ENCODE assay signal across 12 cellular contexts in the genomic region with DNA sequence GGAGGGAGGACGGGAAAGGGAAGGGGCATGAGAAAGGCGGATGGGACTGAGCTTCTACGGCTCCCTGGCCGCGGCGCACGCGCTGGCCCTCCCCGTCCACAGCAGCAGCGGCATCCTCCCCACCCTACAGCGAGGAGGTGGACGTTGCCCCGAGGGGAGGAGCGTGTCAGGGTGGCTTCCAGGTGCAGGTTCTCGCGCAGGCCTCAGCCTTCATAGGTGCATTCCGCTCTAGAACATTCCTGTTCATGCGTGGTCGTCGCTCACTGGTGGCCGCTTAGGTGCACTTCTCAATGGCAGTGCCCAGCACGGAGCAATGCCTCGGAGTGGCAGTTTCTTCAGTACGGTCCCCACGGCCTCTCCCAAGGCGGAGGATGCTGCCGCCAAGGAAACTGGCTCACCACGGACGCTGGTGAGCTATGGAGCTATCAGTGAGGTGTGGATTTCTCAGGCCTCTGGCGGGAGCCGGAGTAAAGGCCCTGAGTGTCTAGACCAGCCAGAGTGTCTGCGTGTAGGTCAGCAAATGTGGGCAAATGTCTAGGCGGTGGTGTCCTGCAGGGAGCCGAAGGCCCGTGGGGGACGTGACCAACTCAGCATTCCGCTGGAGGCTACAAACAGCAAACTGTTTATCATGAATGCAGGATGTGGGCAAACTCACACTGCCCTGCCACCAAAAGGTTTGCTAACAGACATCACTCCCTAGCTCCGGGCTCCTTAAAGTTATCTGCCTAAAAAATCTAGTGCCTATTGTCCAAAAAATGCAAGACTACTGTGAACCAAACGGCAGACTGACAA. TPM values are rescaled to one million over a fixed set of nuclear protein-coding genes. Genes with fewer than 3 reads are reported as not detected.
A peak's percentile ranks its signal among the peaks of the same experiment; 100 is the strongest.
DNase-seq lines count a peak whose midpoint lies in the region; ATAC-seq and TF ChIP-seq lines count a peak whose summit lies in the region.
"Had no signal": no experiment of that assay in that cellular context is flagged by ENCODE, and none has a peak within 500 bp of the region (broad histone marks: within the 10 kb centered on the region; RNA-seq: fewer than 3 reads in every experiment).

No MANE protein-coding gene starts in this region.

- peak; percentile 42 for DNase-seq in PC-3
- no peak for DNase-seq in foreskin keratinocyte
- no peak for DNase-seq in naive thymus-derived CD4-positive, alpha-beta T cell
- DNase-seq in NCI-H2107 (lab: John Stamatoyannopoulos, UW), result no peak
- no peak for DNase-seq in RKO (ENCODE audit: low spot score)
- DNase-seq in stimulated activated effector memory CD8-positive, alpha-beta T cell treated with anti-CD3 and anti-CD28 coated beads, Interleukin-12 subunit alpha, Interleukin-12 subunit beta, amount 100 ng/mL, for 72 hours (ENCODE audit: low spot score in 2 of 2), result no peak
- DNase-seq: activated T-cell treated with anti-CD3 and anti-CD28 coated beads, Interleukin-2, amount 50 U/mL, for 24 hours; GOT3; NCI-H2029; stimulated activated CD4-positive, alpha-beta T cell treated with anti-CD3 and anti-CD28 coated beads, Interleukin-1b, Interleukin-23, amount 100 ng/mL, for 48 hours had no signal

- intact Hi-C loops in PC-3 (cut with micrococcal nuclease), result no loop called here
- intact Hi-C loops in naive thymus-derived CD4-positive, alpha-beta T cell (cut with micrococcal nuclease), result no loop called here

- H3K9me3 ChIP-seq in BLaER1 treated with 17β-estradiol and CSF1 and Interleukin-3, amounts not matched to agents 10 nM and 100 nM (replicated peaks in 1 of 11), result peaks cover 12 to 21% (median 14%) of the 10 kb centered on the region in 11 experiments; a peak in 21 of 22 replicates
- H3K9me3 ChIP-seq in PC-3 (ENCODE audit: low read length), result no peaks in the 10 kb centered on the region
- H3K9me3 ChIP-seq in naive thymus-derived CD4-positive, alpha-beta T cell (ENCODE audit: control insufficient read depth in 2 of 3, low read length in 3 of 3), result no peaks in the 10 kb centered on the region

- H3K4me1 ChIP-seq in BLaER1 treated with 17β-estradiol and CSF1 and Interleukin-3, amounts not matched to agents 10 nM and 100 nM, result peaks cover 33 to 58% (median 51%) of the 10 kb centered on the region in 10 experiments
- no peaks in the 10 kb centered on the region for H3K4me1 ChIP-seq in PC-3 (ENCODE audit: insufficient read depth, low read length)
- H3K4me1 ChIP-seq in foreskin keratinocyte, result no peaks in the 10 kb centered on the region
- H3K4me1 ChIP-seq in naive thymus-derived CD4-positive, alpha-beta T cell (ENCODE audit: control insufficient read depth in 2 of 2, insufficient read depth in 2 of 2, low read length in 2 of 2), result no peaks in the 10 kb centered on the region

- H4K20me1 ChIP-seq in BLaER1 treated with 17β-estradiol and CSF1 and Interleukin-3, amounts not matched to agents 10 nM and 100 nM, result peaks cover 0 to 3% (median 0%) of the 10 kb centered on the region in 11 experiments; a peak in 1 of 22 replicates
- no peaks in the 10 kb centered on the region for H4K20me1 ChIP-seq in PC-3 (ENCODE audit: low read length)

- peaks cover 0 to 34% (median 0%) of the 10 kb centered on the region in 11 experiments; a peak in 9 of 22 replicates for H3K27me3 ChIP-seq in BLaER1 treated with 17β-estradiol and CSF1 and Interleukin-3, amounts not matched to agents 10 nM and 100 nM
- H3K27me3 ChIP-seq in PC-3 (ENCODE audit: low read length) (peaks cover 13% of the 10 kb centered on the region), foreskin keratinocyte (peaks cover 27% of the 10 kb centered on the region)
- H3K27me3 ChIP-seq in naive thymus-derived CD4-positive, alpha-beta T cell (ENCODE audit: control insufficient read depth in 2 of 2, insufficient read depth in 2 of 2, low read length in 2 of 2), result peaks cover 0 to 5% of the 10 kb centered on the region in 2 donors

- peak overlapping the region; percentile 89 to 100 (median 97) for H3K4me2 ChIP-seq in BLaER1 treated with 17β-estradiol and CSF1 and Interleukin-3, amounts not matched to agents 10 nM and 100 nM
- no peak overlapping the region for H3K4me2 ChIP-seq in PC-3 (ENCODE audit: low read length)

- peak overlapping the region in 9 of 11 experiments; percentile 34 to 74 (median 60); a peak in 11 of 22 replicates for H3K9ac ChIP-seq in BLaER1 treated with 17β-estradiol and CSF1 and Interleukin-3, amounts not matched to agents 10 nM and 100 nM
- H3K9ac ChIP-seq in PC-3 (ENCODE audit: low read length), result no peak overlapping the region

- H3K27me3 Mint-ChIP-seq in naive thymus-derived CD4-positive, alpha-beta T cell, result peaks cover 54 to 78% (median 64%) of the 10 kb centered on the region in 5 donors

- no TSS peak for BruUV-seq in PC-3 (replicated peaks; lab: Mats Ljungman, UMichigan)

- ATAC-seq in PC-3 (no peak), foreskin keratinocyte (peak; percentile 7), GM18498 (IDR thresholded peaks at IDR 0.05; ENCODE audit: unreplicated experiment) (no peak)
- no peak for ATAC-seq in naive thymus-derived CD4-positive, alpha-beta T cell
- ATAC-seq in stimulated activated effector memory CD8-positive, alpha-beta T cell treated with anti-CD3 and anti-CD28 coated beads, Interleukin-12 subunit alpha, Interleukin-12 subunit beta, amount 100 ng/mL, for 72 hours, result no peak

- peaks cover 0 to 2% (median 0%) of the 10 kb centered on the region in 11 donors for H3K9me3 Mint-ChIP-seq in naive thymus-derived CD4-positive, alpha-beta T cell
- H3K9me3 Mint-ChIP-seq in stimulated activated effector memory CD8-positive, alpha-beta T cell treated with anti-CD3 and anti-CD28 coated beads, Interleukin-12 subunit alpha, Interleukin-12 subunit beta, amount 100 ng/mL, for 72 hours, result no peaks in the 10 kb centered on the region
- H3K9me3 Mint-ChIP-seq: activated T-cell treated with anti-CD3 and anti-CD28 coated beads, Interleukin-2, amount 50 U/mL, for 24 hours had no signal

- H3K36me3 Mint-ChIP-seq in naive thymus-derived CD4-positive, alpha-beta T cell, result no peaks in the 10 kb centered on the region
- no peaks in the 10 kb centered on the region for H3K36me3 Mint-ChIP-seq in stimulated activated effector memory CD8-positive, alpha-beta T cell treated with anti-CD3 and anti-CD28 coated beads, Interleukin-12 subunit alpha, Interleukin-12 subunit beta, amount 100 ng/mL, for 72 hours

- H3K36me3 ChIP-seq in BLaER1 treated with 17β-estradiol and CSF1 and Interleukin-3, amounts not matched to agents 10 nM and 100 nM, result peaks cover 0 to 3% (median 0%) of the 10 kb centered on the region in 11 experiments; a peak in 1 of 22 replicates
- H3K36me3 ChIP-seq in PC-3 (ENCODE audit: low read depth, low read length), result no peaks in the 10 kb centered on the region
- no peaks in the 10 kb centered on the region for H3K36me3 ChIP-seq in naive thymus-derived CD4-positive, alpha-beta T cell (ENCODE audit: control insufficient read depth in 2 of 3, insufficient read depth in 3 of 3, low read length in 3 of 3)

- H3F3A ChIP-seq in PC-3 (ENCODE audit: low read length, unreplicated experiment), result no peaks in the 10 kb centered on the region

- CTCF ChIA-PET in PC-3 (lab: Charles Lee), result no interaction called here
- CTCF ChIA-PET in naive thymus-derived CD4-positive, alpha-beta T cell (lab: Charles Lee), result interaction anchor here (1.1 kb wide), 1 partner anchor 11 kb away, joined by 3 read pairs; no protein-coding TSS in a partner anchor

- no peaks in the 10 kb centered on the region for H3K79me2 ChIP-seq in PC-3 (ENCODE audit: low read length)

- H3K4me1 Mint-ChIP-seq in naive thymus-derived CD4-positive, alpha-beta T cell, result peaks cover 6 to 22% (median 14%) of the 10 kb centered on the region in 7 donors
- no peaks in the 10 kb centered on the region for H3K4me1 Mint-ChIP-seq in stimulated activated effector memory CD8-positive, alpha-beta T cell treated with anti-CD3 and anti-CD28 coated beads, Interleukin-12 subunit alpha, Interleukin-12 subunit beta, amount 100 ng/mL, for 72 hours

- no peak overlapping the region for H2AFZ ChIP-seq in PC-3 (ENCODE audit: low read length)

- no peak overlapping the region for H3K27ac Mint-ChIP-seq in naive thymus-derived CD4-positive, alpha-beta T cell
- H3K27ac Mint-ChIP-seq in stimulated activated effector memory CD8-positive, alpha-beta T cell treated with anti-CD3 and anti-CD28 coated beads, Interleukin-12 subunit alpha, Interleukin-12 subunit beta, amount 100 ng/mL, for 72 hours, result no peak overlapping the region
- H3K27ac Mint-ChIP-seq: activated T-cell treated with anti-CD3 and anti-CD28 coated beads, Interleukin-2, amount 50 U/mL, for 24 hours had no signal

- POLR2A ChIA-PET in PC-3 (lab: Charles Lee; ENCODE audit: unreplicated experiment), result no interaction called here
- POLR2A ChIA-PET in naive thymus-derived CD4-positive, alpha-beta T cell (lab: Charles Lee), result no interaction called here

- H3K4me3 ChIP-seq in BLaER1 treated with 17β-estradiol and CSF1 and Interleukin-3, amounts not matched to agents 10 nM and 100 nM, result peak overlapping the region; percentile 44 to 67 (median 56)
- no peak overlapping the region for H3K4me3 ChIP-seq in PC-3 (ENCODE audit: low read length)
- H3K4me3 ChIP-seq in naive thymus-derived CD4-positive, alpha-beta T cell (ENCODE audit: low read length), result no peak overlapping the region

- peak overlapping the region in 2 of 11 experiments; percentile 62 to 64; a peak in 4 of 22 replicates for H3K27ac ChIP-seq in BLaER1 treated with 17β-estradiol and CSF1 and Interleukin-3, amounts not matched to agents 10 nM and 100 nM
- no peak overlapping the region for H3K27ac ChIP-seq in PC-3 (ENCODE audit: low read length)
- H3K27ac ChIP-seq in foreskin keratinocyte, result no peak overlapping the region
- H3K27ac ChIP-seq in naive thymus-derived CD4-positive, alpha-beta T cell (ENCODE audit: low read depth, low read length), result no peak overlapping the region

- H3K4me3 Mint-ChIP-seq in naive thymus-derived CD4-positive, alpha-beta T cell, result peak overlapping the region in 7 of 10 donors; percentile 48 to 80 (median 61)
- H3K4me3 Mint-ChIP-seq in stimulated activated effector memory CD8-positive, alpha-beta T cell treated with anti-CD3 and anti-CD28 coated beads, Interleukin-12 subunit alpha, Interleukin-12 subunit beta, amount 100 ng/mL, for 72 hours, result no peak overlapping the region
- H3K4me3 Mint-ChIP-seq: activated T-cell treated with anti-CD3 and anti-CD28 coated beads, Interleukin-2, amount 50 U/mL, for 24 hours had no signal

- no peaks in the 10 kb centered on the region for H3K9me2 ChIP-seq in PC-3 (replicated peaks; ENCODE audit: low read length)

- TF ChIP-seq CTCF in PC-3 (conservative IDR thresholded peaks at IDR 0.05; ENCODE audit: low read depth, low read length), result no peak
- TF ChIP-seq CTCF in foreskin keratinocyte (conservative IDR thresholded peaks at IDR 0.05), result no peak

RNA-seq across cellular contexts. Expression of a gene that starts 29.4 kb away (rescaled TPM):
- 37.1 and 71.8 TPM in 2 replicates for total RNA-seq in PC-3 (2014; rRNA removed)
- total RNA-seq in foreskin keratinocyte, result 64.6 and 73.1 TPM in 2 replicates
- polyA plus RNA-seq in foreskin keratinocyte, result 7.6 and 10.1 TPM in 2 replicates
- 10 to 100 TPM in 2 of 5 experiments, 1 to 10 TPM in 3; 3.2 to 55.1 (median 4.2) TPM for total RNA-seq in naive thymus-derived CD4-positive, alpha-beta T cell
- polyA plus RNA-seq in naive thymus-derived CD4-positive, alpha-beta T cell, result under 1 TPM; 0.08 to 0.24 TPM

Comparison
In these comparisons a context has a peak if more than half of its experiments do, and no peak if none do; other contexts are left out.
1. H3K4me3 ChIP-seq: peak in BLaER1 treated with 17β-estradiol and CSF1 and Interleukin-3, amounts not matched to agents 10 nM and 100 nM (10 of 10); none in PC-3 (single experiment) and naive thymus-derived CD4-positive, alpha-beta T cell (single experiment).